ENCODE assay signal across 8 cellular contexts in the genomic region with DNA sequence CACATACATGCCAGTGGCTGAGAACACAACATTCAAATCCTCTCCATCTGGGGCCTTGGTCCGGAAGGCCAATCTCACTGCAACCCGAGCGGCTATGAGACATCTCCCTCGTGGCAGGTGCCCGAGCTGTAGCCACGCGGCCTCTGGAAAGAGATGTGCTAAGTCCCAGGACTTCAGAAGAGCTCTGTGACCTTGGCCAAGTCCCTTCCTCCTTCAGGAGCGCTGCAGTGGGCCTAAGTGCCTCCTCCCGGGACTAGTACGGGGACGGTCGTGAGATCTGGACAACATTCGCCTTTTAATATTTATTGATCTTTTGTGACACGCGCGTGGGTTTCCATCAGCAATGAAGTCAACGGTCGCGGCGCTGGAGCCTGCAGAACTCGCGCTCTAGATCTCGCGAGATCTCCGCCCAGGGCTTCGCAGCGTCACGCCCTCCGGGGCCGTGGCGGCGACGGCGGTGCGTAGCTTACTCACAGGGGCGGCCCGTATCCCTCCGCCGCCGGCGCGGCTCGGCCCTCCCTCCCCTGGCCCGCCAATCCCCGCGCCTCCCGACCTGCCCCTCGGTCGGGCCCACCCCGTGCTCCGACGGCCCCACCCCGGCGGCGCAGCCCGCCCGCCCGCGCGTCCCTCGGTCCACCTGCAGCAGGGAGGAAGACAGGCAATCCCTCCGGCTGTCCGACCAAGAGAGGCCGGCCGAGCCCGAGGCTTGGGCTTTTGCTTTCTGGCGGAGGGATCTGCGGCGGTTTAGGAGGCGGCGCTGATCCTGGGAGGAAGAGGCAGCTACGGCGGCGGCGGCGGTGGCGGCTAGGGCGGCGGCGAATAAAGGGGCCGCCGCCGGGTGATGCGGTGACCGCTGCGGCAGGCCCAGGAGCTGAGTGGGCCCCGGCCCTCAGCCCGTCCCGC. TPM values are rescaled to one million over a fixed set of nuclear protein-coding genes. Genes with fewer than 3 reads are reported as not detected.
DNase-seq lines count a peak whose midpoint lies in the region; ATAC-seq, FAIRE-seq and TF ChIP-seq lines count a peak whose summit lies in the region.

A gene (plus strand): TSS at position 588 of the 903 bp plus-strand sequence. CDS start 453 bp downstream, outside the sequence.

- H3K27me3 ChIP-seq in CD4-positive, CD25-positive, alpha-beta regulatory T cell (ENCODE audit: control insufficient read depth, insufficient read depth, low read length): no peaks in the 10 kb centered on the region
- no peaks in the 10 kb centered on the region; a peak in 1 of 5 replicates for H3K27me3 ChIP-seq in HepG2 (ENCODE audit: control insufficient read depth in 1 of 2, insufficient read depth in 2 of 2, low read length in 2 of 2)

- intact Hi-C loops in HepG2 (cut with micrococcal nuclease; ENCODE audit: unreplicated experiment): loop anchor here (1.0 to 5.0 kb wide), 2 partner anchors 43 to 139 kb away; no protein-coding TSS in a partner anchor

- BruUV-seq in HepG2 (replicated peaks; lab: Mats Ljungman, UMichigan): TSS peak; percentile 98

- H3K4me3 Mint-ChIP-seq in CD4-positive, CD25-positive, alpha-beta regulatory T cell: peak within 1 kb of the TSS; percentile 93 to 100 (median 96)

- H3K79me2 ChIP-seq in HepG2 (ENCODE audit: insufficient read depth, low read length): peaks cover 50% of the 10 kb centered on the region

- in situ Hi-C loops in HepG2 (cut with HindIII; ENCODE audit: extremely low pct_ligation_motif_present, low pct_unique_long_range_greater_than_20kb): loop anchor here (5.0 kb wide), 1 partner anchor 44 kb away; no protein-coding TSS in a partner anchor

- H3K4me1 Mint-ChIP-seq in CD4-positive, CD25-positive, alpha-beta regulatory T cell: peaks cover 14 to 43% (median 24%) of the 10 kb centered on the region in 4 donors

- ATAC-seq in CD4-positive, CD25-positive, alpha-beta regulatory T cell (ENCODE audit: low read depth in 2 of 2): peak; percentile 87 to 92
- peak; percentile 80 for ATAC-seq in GM19438 (IDR thresholded peaks at IDR 0.05; ENCODE audit: low read depth, unreplicated experiment)
- ATAC-seq in HG03571 (IDR thresholded peaks at IDR 0.05; ENCODE audit: unreplicated experiment): peak; percentile 77
- ATAC-seq in HepG2: peak; percentile 94

- H3K27me3 Mint-ChIP-seq in CD4-positive, CD25-positive, alpha-beta regulatory T cell: no peaks in the 10 kb centered on the region

- H3K4me2 ChIP-seq in HepG2 (ENCODE audit: low read depth, low read length): peak within 1 kb of the TSS; percentile 90

- peaks cover 27% of the 10 kb centered on the region for H4K20me1 ChIP-seq in HepG2 (ENCODE audit: insufficient read depth, low read length)

- peak within 1 kb of the TSS; percentile 76 for H2AFZ ChIP-seq in HepG2 (ENCODE audit: low read length)

- peaks cover 40% of the 10 kb centered on the region for H3K4me1 ChIP-seq in CD4-positive, CD25-positive, alpha-beta regulatory T cell (ENCODE audit: control insufficient read depth, insufficient read depth, low read length, poor library complexity, severe bottlenecking)
- peaks cover 42% of the 10 kb centered on the region for H3K4me1 ChIP-seq in HepG2 (ENCODE audit: insufficient read depth, low read length)

- peak; percentile 10; the same call in 1 of the 2 replicates for TF ChIP-seq CTCF in HepG2 (CRISPR knock-in tag; IDR thresholded peaks at IDR 0.05)

- TF ChIP-seq EP300 in HepG2 (IDR thresholded peaks at IDR 0.05; ENCODE audit: low read depth in 2 of 2, low read length in 2 of 2) (no peak), HepG2 (CRISPR knock-in tag; IDR thresholded peaks at IDR 0.05; ENCODE audit: borderline replicate concordance) (peak; percentile 46; the same call in 1 of the 2 replicates)

- DNase-seq in CD4-positive, CD25-positive, alpha-beta regulatory T cell: peak; percentile 96 to 99 (median 97)
- DNase-seq in NCI-H82 (lab: John Stamatoyannopoulos, UW) (peak; percentile 96), dermis blood vessel endothelial cell (peak; percentile 99), HepG2 (ENCODE audit: low spot score) (peak; percentile 90)
- peak; percentile 97 for DNase-seq in activated CD4-positive, alpha-beta T cell treated with anti-CD3 and anti-CD28 coated beads, Interleukin-2, amount 50 U/mL, for 48 hours
- peak; percentile 96 to 98 for DNase-seq in stimulated activated CD4-positive, alpha-beta T cell treated with anti-CD3 and anti-CD28 coated beads, Interleukin-2, amount 100 ng/mL, for 48 hours

- H3K36me3 Mint-ChIP-seq in CD4-positive, CD25-positive, alpha-beta regulatory T cell: peaks cover 8% of the 10 kb centered on the region

- TF ChIP-seq POLR2A in HepG2 (IDR thresholded peaks at IDR 0.05; ENCODE audit: insufficient read depth in 1 of 2, low read depth in 2 of 2, low read length in 2 of 2): peak; percentile 78 to 84

- peak; percentile 21 for FAIRE-seq in HepG2 (lab: Jason Lieb, UNC)

- no peaks in the 10 kb centered on the region for H3K9me3 ChIP-seq in CD4-positive, CD25-positive, alpha-beta regulatory T cell (ENCODE audit: control insufficient read depth in 2 of 2, low read length in 2 of 2)
- H3K9me3 ChIP-seq in HepG2 (ENCODE audit: low read length): no peaks in the 10 kb centered on the region

- H3K4me3 ChIP-seq in CD4-positive, CD25-positive, alpha-beta regulatory T cell (ENCODE audit: low read depth, low read length): peak within 1 kb of the TSS; percentile 95
- H3K4me3 ChIP-seq in HepG2 (replicated peaks in 1 of 3; ENCODE audit: insufficient read depth in 1 of 3, low read depth in 2 of 3, low read length in 3 of 3): peak within 1 kb of the TSS; percentile 91 to 98 (median 95)

- H3K27ac Mint-ChIP-seq in CD4-positive, CD25-positive, alpha-beta regulatory T cell: peak within 1 kb of the TSS; percentile 97 to 98 (median 97)

- H3K27ac ChIP-seq in CD4-positive, CD25-positive, alpha-beta regulatory T cell (ENCODE audit: insufficient read depth, low read length, poor library complexity, severe bottlenecking): peak within 1 kb of the TSS; percentile 89
- peak within 1 kb of the TSS; percentile 95 for H3K27ac ChIP-seq in HepG2 (ENCODE audit: extremely low read length, insufficient read depth, low read length)

- no peaks in the 10 kb centered on the region for H3K9me3 Mint-ChIP-seq in CD4-positive, CD25-positive, alpha-beta regulatory T cell

- POLR2A ChIA-PET in HepG2 (lab: Yijun Ruan, JAX): interaction anchor here (0.6 to 3.9 kb wide), 26 partner anchors 9 to 267 kb away, joined by 3 to 45 read pairs (median 5); a partner anchor contains a TSS

- no peak; the same call in 1 of the 2 replicates for TF ChIP-seq RAD21 in HepG2 (CRISPR knock-in tag; IDR thresholded peaks at IDR 0.05)

- H3K9ac ChIP-seq in HepG2 (ENCODE audit: insufficient read depth, low read depth, low read length): peak within 1 kb of the TSS; percentile 96

- H3K36me3 ChIP-seq in CD4-positive, CD25-positive, alpha-beta regulatory T cell (ENCODE audit: control insufficient read depth, insufficient read depth, low read length): no peaks in the 10 kb centered on the region
- peaks cover 0 to 2% of the 10 kb centered on the region in 2 experiments; a peak in 3 of 5 replicates for H3K36me3 ChIP-seq in HepG2 (replicated peaks in 1 of 2; ENCODE audit: control insufficient read depth in 1 of 2, insufficient read depth in 2 of 2, low read length in 2 of 2)

- CTCF ChIA-PET in HepG2 (lab: Yijun Ruan, JAX; ENCODE audit: low intra/inter-chr PET ratio, low total read pairs): interaction anchor here (2.0 kb wide), 1 partner anchor 43 kb away, joined by 5 read pairs; no protein-coding TSS in a partner anchor

- 3% methylated on average over 23 of the region's 89 CpGs for WGBS in HepG2 (ENCODE audit: low lambda C conversion rate)

TF ChIP-seq in HepG2, 621 proteins besides CTCF, POLR2A, EP300 and RAD21 (continues in another document):
- TF ChIP-seq ZNF432 (CRISPR knock-in tag; IDR thresholded peaks at IDR 0.05; ENCODE audit: borderline replicate concordance) (no peak), ZBTB7A (CRISPR knock-in tag; IDR thresholded peaks at IDR 0.05) (peak; percentile 61; the same call in 1 of the 2 replicates), ZNF3 (CRISPR knock-in tag; IDR thresholded peaks at IDR 0.05) (no peak), RXRB (CRISPR knock-in tag; IDR thresholded peaks at IDR 0.05; ENCODE audit: borderline replicate concordance) (peak; percentile 61; the same call in 1 of the 2 replicates), ZSCAN29 (CRISPR knock-in tag; conservative IDR thresholded peaks at IDR 0.05) (no peak), BORCS8-MEF2B (CRISPR knock-in tag; IDR thresholded peaks at IDR 0.05) (no peak; the same call in none of the 2 replicates), MAZ (IDR thresholded peaks at IDR 0.05; ENCODE audit: borderline replicate concordance, low read depth, low read length) (peak; percentile 87), MAZ (CRISPR knock-in tag; IDR thresholded peaks at IDR 0.05; ENCODE audit: low read depth) (peak; percentile 92), ADNP (CRISPR knock-in tag; IDR thresholded peaks at IDR 0.05) (no peak), PITX1 (CRISPR knock-in tag; IDR thresholded peaks at IDR 0.05) (no peak)

RNA-seq across cellular contexts. Expression of the gene that starts here (rescaled TPM):
- total RNA-seq in CD4-positive, CD25-positive, alpha-beta regulatory T cell: 181 TPM
- 100 to 1,000 TPM; 330 to 376 (median 350) TPM for polyA plus RNA-seq in CD4-positive, CD25-positive, alpha-beta regulatory T cell
- total RNA-seq in dermis blood vessel endothelial cell (68.5 and 71.6 TPM in 2 replicates), HepG2 (2016; rRNA removed; fragmentation: Illumina TruSeq; extraction: Trizol) (109 and 118 TPM in 2 replicates)
- 111 and 139 TPM in 2 replicates for total RNA-seq in HepG2 (2016; cell fraction: cytosol; rRNA removed; fragmentation: Illumina TruSeq; extraction: Trizol; ENCODE audit: low read depth)
- total RNA-seq in HepG2 (2016; cell fraction: insoluble cytoplasmic fraction; rRNA removed; fragmentation: Illumina TruSeq; extraction: Trizol): 93.2 and 113 TPM in 2 replicates
- total RNA-seq in HepG2 (2016; cell fraction: membrane; rRNA removed; fragmentation: Illumina TruSeq; extraction: Trizol): 196 and 210 TPM in 2 replicates
- total RNA-seq in HepG2 (2016; cell fraction: nucleus; rRNA removed; fragmentation: Illumina TruSeq; extraction: Trizol): 43.4 and 55.4 TPM in 2 replicates
- polyA plus RNA-seq in HepG2 (2011; rRNA removed): 59.9 and 79.1 TPM in 2 replicates
- polyA plus RNA-seq in HepG2 (2011; cell fraction: cytosol; rRNA removed): 23.8 and 37.3 TPM in 2 replicates
- polyA plus RNA-seq in HepG2 (2011; cell fraction: nucleus; rRNA removed): 22.3 and 35.1 TPM in 2 replicates
- 154 and 174 TPM in 2 replicates for polyA plus RNA-seq in HepG2 (2012)
- 266 and 332 TPM in 2 replicates for polyA plus RNA-seq in HepG2 (2016; cell fraction: cytosol; fragmentation: Illumina TruSeq; extraction: Trizol; ENCODE audit: low read depth)
- polyA plus RNA-seq in HepG2 (2016; cell fraction: insoluble cytoplasmic fraction; fragmentation: Illumina TruSeq; extraction: Trizol; ENCODE audit: low read depth): 161 and 175 TPM in 2 replicates
- polyA plus RNA-seq in HepG2 (2016; cell fraction: membrane; fragmentation: Illumina TruSeq; extraction: Trizol; ENCODE audit: low read depth): 293 and 345 TPM in 2 replicates
- polyA plus RNA-seq in HepG2 (2016; cell fraction: nucleus; fragmentation: Illumina TruSeq; extraction: Trizol; ENCODE audit: insufficient read depth, low read depth): 120 and 128 TPM in 2 replicates
- polyA minus RNA-seq in HepG2 (2011; rRNA and poly(A)+ RNA removed; ENCODE audit: low replicate concordance): 14.5 and 25.8 TPM in 2 replicates
- 41.2 and 47.5 TPM in 2 replicates for polyA minus RNA-seq in HepG2 (2011; cell fraction: cytosol; rRNA and poly(A)+ RNA removed)
- polyA minus RNA-seq in HepG2 (2011; cell fraction: nucleus; rRNA and poly(A)+ RNA removed): 32.2 and 38.5 TPM in 2 replicates

Comparison
In these comparisons a context has a peak if more than half of its experiments do, and no peak if none do; other contexts are left out.
1. Peak in every context shown above with its lines: DNase-seq, ATAC-seq, H3K4me3 ChIP-seq and H3K27ac ChIP-seq.